ENCODE assay signal across 17 cellular contexts in genomic region chr17:21397341-21398050, GRCh38. TPM values are rescaled to one million over a fixed set of nuclear protein-coding genes. Genes with fewer than 3 reads are reported as not detected.
DNase-seq lines count a peak whose midpoint lies in the region; ATAC-seq, FAIRE-seq and TF ChIP-seq lines count a peak whose summit lies in the region.
"Had no signal": no experiment of that assay in that cellular context is flagged by ENCODE, and none has a peak within 500 bp of the region (broad histone marks: within the 10 kb centered on the region; RNA-seq: fewer than 3 reads in every experiment).

No MANE protein-coding gene starts in this region.

- DNase-seq in GM04503 (ENCODE audit: low read depth) (peak; percentile 53), astrocyte of the spinal cord (ENCODE audit: low read depth, low spot score) (peak; percentile 74), right cardiac atrium (peak in 1 of 3 donors; percentile 52), smooth muscle cell (lab: John Stamatoyannopoulos, UW; ENCODE audit: unreplicated experiment) (no peak), frontal cortex (ENCODE audit: low spot score in 2 of 2) (no peak)
- DNase-seq in NK-92 treated with Interleukin-12 subunit alpha and Interleukin-12 subunit beta, amount 100 ng/mL, for 24 hours (lab: John Stamatoyannopoulos, UW): no peak
- DNase-seq: activated naive CD4-positive, alpha-beta T cell treated with Interleukin-2 at 50 U/mL for 16 hours; CD4-positive, CD25-positive, alpha-beta regulatory T cell; NCI-H2107; stimulated activated naive CD4-positive, alpha-beta T cell treated with Interleukin-2 at 50 U/mL for 16 hours had no signal

- H3F3A ChIP-seq in smooth muscle cell (ENCODE audit: low read depth): no peaks in the 10 kb centered on the region

- H3K27me3 ChIP-seq in right cardiac atrium (ENCODE audit: control insufficient read depth, insufficient read depth) (no peaks in the 10 kb centered on the region), smooth muscle cell (ENCODE audit: low read depth) (no peaks in the 10 kb centered on the region)
- H3K27me3 ChIP-seq: SJSA1 had no signal

- H3K9me3 ChIP-seq in right cardiac atrium (ENCODE audit: control insufficient read depth, low read length) (no peaks in the 10 kb centered on the region), smooth muscle cell (replicated peaks; ENCODE audit: low read depth) (no peaks in the 10 kb centered on the region)
- H3K9me3 ChIP-seq: SJSA1 had no signal

- H3K4me2 ChIP-seq in smooth muscle cell: peak overlapping the region; percentile 44

- H3K4me3 ChIP-seq in astrocyte of the spinal cord (ENCODE audit: low read depth, low read length): no peak overlapping the region
- H3K4me3 ChIP-seq in right cardiac atrium (ENCODE audit: low read length): no peak overlapping the region
- H3K4me3 ChIP-seq in smooth muscle cell: no peak overlapping the region
- H3K4me3 ChIP-seq: SJSA1 had no signal

- TF ChIP-seq CTCF in astrocyte of the spinal cord (IDR thresholded peaks at IDR 0.05; ENCODE audit: low read depth, low read length) (no peak), smooth muscle cell (IDR thresholded peaks at IDR 0.05; ENCODE audit: borderline replicate concordance, insufficient read depth, poor library complexity, severe bottlenecking) (no peak)

- H2AFZ ChIP-seq in smooth muscle cell (ENCODE audit: low read depth): no peak overlapping the region

- FAIRE-seq in frontal cortex (lab: Jason Lieb, UNC): no peak
- FAIRE-seq: colon, G401.6, GM18507 had no signal

- intact Hi-C loops in right cardiac atrium (cut with DNase I): loop anchor here in 1 of 4 donors (10.0 kb wide), 1 partner anchor 47 kb away; no protein-coding TSS in a partner anchor

- no peaks in the 10 kb centered on the region for H3K36me3 ChIP-seq in smooth muscle cell (ENCODE audit: low read depth)
- H3K36me3 ChIP-seq: SJSA1 had no signal

- H3K9ac ChIP-seq in smooth muscle cell (ENCODE audit: low read depth): no peak overlapping the region

- no peak for ATAC-seq in right cardiac atrium
- no peak for ATAC-seq in GM21529 (IDR thresholded peaks at IDR 0.05; ENCODE audit: unreplicated experiment)
- no peak for ATAC-seq in GM21737 (IDR thresholded peaks at IDR 0.05; ENCODE audit: unreplicated experiment)

- H3K4me1 ChIP-seq in right cardiac atrium (ENCODE audit: control insufficient read depth, insufficient read depth, low read length) (peaks cover 3% of the 10 kb centered on the region), smooth muscle cell (ENCODE audit: low read depth) (no peaks in the 10 kb centered on the region)

- in situ Hi-C loops in astrocyte of the spinal cord (cut with HindIII; ENCODE audit: low sequenced_read_pairs): no loop called here

- 48% methylated on average over 26 of the region's 26 CpGs for WGBS in right cardiac atrium
- WGBS in smooth muscle cell (ENCODE audit: low lambda C conversion rate): 54% methylated on average over 26 of the region's 26 CpGs

- no peaks in the 10 kb centered on the region for H4K20me1 ChIP-seq in smooth muscle cell (ENCODE audit: low read depth)

- H3K27ac ChIP-seq in right cardiac atrium (ENCODE audit: low read length) (peak overlapping the region; percentile 21), smooth muscle cell (ENCODE audit: low read depth) (peak overlapping the region; percentile 33)
- H3K27ac ChIP-seq: SJSA1, VCaP had no signal

- H3K79me2 ChIP-seq in smooth muscle cell (ENCODE audit: low read depth): no peaks in the 10 kb centered on the region

RNA-seq across cellular contexts. Expression of gene KCNJ12, which starts 21.3 kb away (rescaled TPM):
- total RNA-seq in right cardiac atrium (10 to 100 TPM in 2 of 4 donors, 1 to 10 TPM in 2; 9.8 to 13.3 (median 10.8) TPM), smooth muscle cell (0.04 TPM in 2 replicates), frontal cortex (0.82 TPM)
- polyA plus RNA-seq in right cardiac atrium (9.9 TPM), smooth muscle cell (0.18 and 1.0 TPM in 2 replicates)
- total RNA-seq: SJSA1 had no signal
- polyA plus RNA-seq: CD4-positive, CD25-positive, alpha-beta regulatory T cell had no signal

Comparison
In these comparisons a context has a peak if more than half of its experiments do, and no peak if none do; other contexts are left out.
1. DNase-seq: peak in GM04503 (single experiment) and astrocyte of the spinal cord (single experiment); none in smooth muscle cell (single experiment), NK-92 treated with Interleukin-12 subunit alpha and Interleukin-12 subunit beta, amount 100 ng/mL, for 24 hours (single experiment) and frontal cortex (0 of 2).